1 cellular context compared by ENCODE assay signal in the genomic region with DNA sequence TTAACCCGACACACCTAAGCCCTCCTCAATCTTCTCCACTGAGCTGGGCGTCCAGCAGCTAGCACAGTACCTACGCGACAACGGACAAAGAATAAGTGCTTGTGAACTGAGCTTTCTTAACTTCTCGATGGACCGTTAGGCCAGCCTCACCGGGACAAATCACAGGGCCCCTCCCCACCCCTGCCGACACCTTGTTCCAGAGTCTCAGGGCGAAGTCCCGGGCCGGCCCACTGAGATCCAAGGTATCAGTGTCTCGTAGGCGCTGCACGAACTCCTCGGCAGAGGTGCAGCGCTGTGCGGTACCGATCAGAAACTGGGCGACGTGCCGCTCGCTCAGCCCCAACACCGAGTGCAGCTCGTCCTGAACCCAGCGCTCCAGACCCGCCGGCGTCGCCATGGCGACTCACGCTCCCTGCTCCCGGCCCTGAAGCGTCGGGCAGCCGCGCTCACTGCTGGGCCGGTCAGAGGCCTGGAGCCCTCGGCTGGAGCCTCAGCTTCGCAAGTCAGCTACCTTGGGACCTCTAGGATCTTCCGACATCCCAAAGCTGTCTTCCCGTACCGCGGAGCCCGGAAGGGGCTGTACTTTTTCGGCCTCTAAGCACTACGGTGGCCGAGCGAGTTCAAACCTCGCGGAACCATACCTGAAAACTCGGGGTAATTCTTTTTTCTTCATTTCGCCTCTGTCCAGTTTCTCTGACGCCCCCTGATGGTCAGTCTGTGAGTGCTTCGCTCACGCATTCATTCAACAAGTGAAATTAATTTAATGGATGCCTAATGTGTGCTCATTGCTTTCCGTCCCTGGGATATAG.
TF ChIP-seq lines count a peak whose summit lies in the region.

A gene (minus strand): TSS at position 562 of the 809 bp plus-strand sequence. CDS start 165 bp downstream, at position 397.

TF ChIP-seq in K562, 482 proteins besides CTCF, POLR2A, EP300 and RAD21 (continued from another document and continues in another):
- TF ChIP-seq RBBP5 (IDR thresholded peaks at IDR 0.05; ENCODE audit: borderline replicate concordance, insufficient read depth, low read length, poor library complexity, severe bottlenecking) (peak; percentile 100), ATF1 (CRISPR knock-in tag; IDR thresholded peaks at IDR 0.05) (no peak), ATF1 (tag; IDR thresholded peaks at IDR 0.05) (peak; percentile 67), FOXP1 (CRISPR knock-in tag; IDR thresholded peaks at IDR 0.05) (peak; percentile 90), TRIM28 (IDR thresholded peaks at IDR 0.05) (peak; percentile 35; the same call in 1 of the 2 replicates), CBX8 (IDR thresholded peaks at IDR 0.05; ENCODE audit: borderline replicate concordance, extremely low read depth, low read depth, low read length, poor library complexity, severe bottlenecking) (no peak), ZNF354B (CRISPR knock-in tag; IDR thresholded peaks at IDR 0.05) (no peak), KDM5B (IDR thresholded peaks at IDR 0.05; ENCODE audit: insufficient replicate concordance, low read depth, low read length) (no peak), ZNF583 (CRISPR knock-in tag; IDR thresholded peaks at IDR 0.05) (0 out of 2 replicates have a peak, but pooled peaks have one; percentile 21), PTTG1 (tag; IDR thresholded peaks at IDR 0.05; ENCODE audit: low read depth) (no peak), ZNF77 (CRISPR knock-in tag; IDR thresholded peaks at IDR 0.05) (no peak), HLTF (IDR thresholded peaks at IDR 0.05) (no peak), ZNF239 (CRISPR knock-in tag; IDR thresholded peaks at IDR 0.05) (no peak), TAF9B (IDR thresholded peaks at IDR 0.05; ENCODE audit: partially characterized antibody) (no peak), ZNF311 (CRISPR knock-in tag; IDR thresholded peaks at IDR 0.05) (no peak), ZNF561 (CRISPR knock-in tag; conservative IDR thresholded peaks at IDR 0.05) (no peak), ZNF316 (IDR thresholded peaks at IDR 0.05) (no peak), DIDO1 (tag; IDR thresholded peaks at IDR 0.05; ENCODE audit: low read depth) (peak; percentile 60; the same call in 1 of the 2 replicates), TOE1 (IDR thresholded peaks at IDR 0.05; ENCODE audit: borderline replicate concordance) (peak; percentile 90), TOE1 (CRISPR knock-in tag; IDR thresholded peaks at IDR 0.05; ENCODE audit: borderline replicate concordance, low read depth) (no peak; the same call in 1 of the 2 replicates), ZNF75A (CRISPR knock-in tag; IDR thresholded peaks at IDR 0.05) (no peak), TAF1 (IDR thresholded peaks at IDR 0.05; ENCODE audit: control insufficient read depth, extremely low read depth, insufficient read depth, low read length, severe bottlenecking) (peak; percentile 60), KLF10 (CRISPR knock-in tag; IDR thresholded peaks at IDR 0.05) (no peak), SETDB1 (IDR thresholded peaks at IDR 0.05; ENCODE audit: low read length) (no peak), FOXK2 (conservative IDR thresholded peaks at IDR 0.05 in 1 of 2, IDR thresholded peaks at IDR 0.05 in 1 of 2; ENCODE audit: low read depth in 2 of 2) (peak; percentile 21 to 66; a peak in 2 of 4 replicates), ZNF3 (CRISPR knock-in tag; IDR thresholded peaks at IDR 0.05) (peak; percentile 99)
- TF ChIP-seq, protein P1, sequence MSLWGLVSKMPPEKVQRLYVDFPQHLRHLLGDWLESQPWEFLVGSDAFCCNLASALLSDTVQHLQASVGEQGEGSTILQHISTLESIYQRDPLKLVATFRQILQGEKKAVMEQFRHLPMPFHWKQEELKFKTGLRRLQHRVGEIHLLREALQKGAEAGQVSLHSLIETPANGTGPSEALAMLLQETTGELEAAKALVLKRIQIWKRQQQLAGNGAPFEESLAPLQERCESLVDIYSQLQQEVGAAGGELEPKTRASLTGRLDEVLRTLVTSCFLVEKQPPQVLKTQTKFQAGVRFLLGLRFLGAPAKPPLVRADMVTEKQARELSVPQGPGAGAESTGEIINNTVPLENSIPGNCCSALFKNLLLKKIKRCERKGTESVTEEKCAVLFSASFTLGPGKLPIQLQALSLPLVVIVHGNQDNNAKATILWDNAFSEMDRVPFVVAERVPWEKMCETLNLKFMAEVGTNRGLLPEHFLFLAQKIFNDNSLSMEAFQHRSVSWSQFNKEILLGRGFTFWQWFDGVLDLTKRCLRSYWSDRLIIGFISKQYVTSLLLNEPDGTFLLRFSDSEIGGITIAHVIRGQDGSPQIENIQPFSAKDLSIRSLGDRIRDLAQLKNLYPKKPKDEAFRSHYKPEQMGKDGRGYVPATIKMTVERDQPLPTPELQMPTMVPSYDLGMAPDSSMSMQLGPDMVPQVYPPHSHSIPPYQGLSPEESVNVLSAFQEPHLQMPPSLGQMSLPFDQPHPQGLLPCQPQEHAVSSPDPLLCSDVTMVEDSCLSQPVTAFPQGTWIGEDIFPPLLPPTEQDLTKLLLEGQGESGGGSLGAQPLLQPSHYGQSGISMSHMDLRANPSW (CRISPR knock-in tag; IDR thresholded peaks at IDR 0.05), result peak; percentile 75
- TF ChIP-seq, protein P2, sequence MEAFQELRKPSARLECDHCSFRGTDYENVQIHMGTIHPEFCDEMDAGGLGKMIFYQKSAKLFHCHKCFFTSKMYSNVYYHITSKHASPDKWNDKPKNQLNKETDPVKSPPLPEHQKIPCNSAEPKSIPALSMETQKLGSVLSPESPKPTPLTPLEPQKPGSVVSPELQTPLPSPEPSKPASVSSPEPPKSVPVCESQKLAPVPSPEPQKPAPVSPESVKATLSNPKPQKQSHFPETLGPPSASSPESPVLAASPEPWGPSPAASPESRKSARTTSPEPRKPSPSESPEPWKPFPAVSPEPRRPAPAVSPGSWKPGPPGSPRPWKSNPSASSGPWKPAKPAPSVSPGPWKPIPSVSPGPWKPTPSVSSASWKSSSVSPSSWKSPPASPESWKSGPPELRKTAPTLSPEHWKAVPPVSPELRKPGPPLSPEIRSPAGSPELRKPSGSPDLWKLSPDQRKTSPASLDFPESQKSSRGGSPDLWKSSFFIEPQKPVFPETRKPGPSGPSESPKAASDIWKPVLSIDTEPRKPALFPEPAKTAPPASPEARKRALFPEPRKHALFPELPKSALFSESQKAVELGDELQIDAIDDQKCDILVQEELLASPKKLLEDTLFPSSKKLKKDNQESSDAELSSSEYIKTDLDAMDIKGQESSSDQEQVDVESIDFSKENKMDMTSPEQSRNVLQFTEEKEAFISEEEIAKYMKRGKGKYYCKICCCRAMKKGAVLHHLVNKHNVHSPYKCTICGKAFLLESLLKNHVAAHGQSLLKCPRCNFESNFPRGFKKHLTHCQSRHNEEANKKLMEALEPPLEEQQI (IDR thresholded peaks at IDR 0.05), result no peak
- TF ChIP-seq, protein P3, sequence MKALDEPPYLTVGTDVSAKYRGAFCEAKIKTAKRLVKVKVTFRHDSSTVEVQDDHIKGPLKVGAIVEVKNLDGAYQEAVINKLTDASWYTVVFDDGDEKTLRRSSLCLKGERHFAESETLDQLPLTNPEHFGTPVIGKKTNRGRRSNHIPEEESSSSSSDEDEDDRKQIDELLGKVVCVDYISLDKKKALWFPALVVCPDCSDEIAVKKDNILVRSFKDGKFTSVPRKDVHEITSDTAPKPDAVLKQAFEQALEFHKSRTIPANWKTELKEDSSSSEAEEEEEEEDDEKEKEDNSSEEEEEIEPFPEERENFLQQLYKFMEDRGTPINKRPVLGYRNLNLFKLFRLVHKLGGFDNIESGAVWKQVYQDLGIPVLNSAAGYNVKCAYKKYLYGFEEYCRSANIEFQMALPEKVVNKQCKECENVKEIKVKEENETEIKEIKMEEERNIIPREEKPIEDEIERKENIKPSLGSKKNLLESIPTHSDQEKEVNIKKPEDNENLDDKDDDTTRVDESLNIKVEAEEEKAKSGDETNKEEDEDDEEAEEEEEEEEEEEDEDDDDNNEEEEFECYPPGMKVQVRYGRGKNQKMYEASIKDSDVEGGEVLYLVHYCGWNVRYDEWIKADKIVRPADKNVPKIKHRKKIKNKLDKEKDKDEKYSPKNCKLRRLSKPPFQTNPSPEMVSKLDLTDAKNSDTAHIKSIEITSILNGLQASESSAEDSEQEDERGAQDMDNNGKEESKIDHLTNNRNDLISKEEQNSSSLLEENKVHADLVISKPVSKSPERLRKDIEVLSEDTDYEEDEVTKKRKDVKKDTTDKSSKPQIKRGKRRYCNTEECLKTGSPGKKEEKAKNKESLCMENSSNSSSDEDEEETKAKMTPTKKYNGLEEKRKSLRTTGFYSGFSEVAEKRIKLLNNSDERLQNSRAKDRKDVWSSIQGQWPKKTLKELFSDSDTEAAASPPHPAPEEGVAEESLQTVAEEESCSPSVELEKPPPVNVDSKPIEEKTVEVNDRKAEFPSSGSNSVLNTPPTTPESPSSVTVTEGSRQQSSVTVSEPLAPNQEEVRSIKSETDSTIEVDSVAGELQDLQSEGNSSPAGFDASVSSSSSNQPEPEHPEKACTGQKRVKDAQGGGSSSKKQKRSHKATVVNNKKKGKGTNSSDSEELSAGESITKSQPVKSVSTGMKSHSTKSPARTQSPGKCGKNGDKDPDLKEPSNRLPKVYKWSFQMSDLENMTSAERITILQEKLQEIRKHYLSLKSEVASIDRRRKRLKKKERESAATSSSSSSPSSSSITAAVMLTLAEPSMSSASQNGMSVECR (CRISPR knock-in tag; IDR thresholded peaks at IDR 0.05), result peak; percentile 99
- TF ChIP-seq, protein P4, sequence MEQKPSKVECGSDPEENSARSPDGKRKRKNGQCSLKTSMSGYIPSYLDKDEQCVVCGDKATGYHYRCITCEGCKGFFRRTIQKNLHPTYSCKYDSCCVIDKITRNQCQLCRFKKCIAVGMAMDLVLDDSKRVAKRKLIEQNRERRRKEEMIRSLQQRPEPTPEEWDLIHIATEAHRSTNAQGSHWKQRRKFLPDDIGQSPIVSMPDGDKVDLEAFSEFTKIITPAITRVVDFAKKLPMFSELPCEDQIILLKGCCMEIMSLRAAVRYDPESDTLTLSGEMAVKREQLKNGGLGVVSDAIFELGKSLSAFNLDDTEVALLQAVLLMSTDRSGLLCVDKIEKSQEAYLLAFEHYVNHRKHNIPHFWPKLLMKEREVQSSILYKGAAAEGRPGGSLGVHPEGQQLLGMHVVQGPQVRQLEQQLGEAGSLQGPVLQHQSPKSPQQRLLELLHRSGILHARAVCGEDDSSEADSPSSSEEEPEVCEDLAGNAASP (IDR thresholded peaks at IDR 0.05), result no peak
- TF ChIP-seq, protein P5, sequence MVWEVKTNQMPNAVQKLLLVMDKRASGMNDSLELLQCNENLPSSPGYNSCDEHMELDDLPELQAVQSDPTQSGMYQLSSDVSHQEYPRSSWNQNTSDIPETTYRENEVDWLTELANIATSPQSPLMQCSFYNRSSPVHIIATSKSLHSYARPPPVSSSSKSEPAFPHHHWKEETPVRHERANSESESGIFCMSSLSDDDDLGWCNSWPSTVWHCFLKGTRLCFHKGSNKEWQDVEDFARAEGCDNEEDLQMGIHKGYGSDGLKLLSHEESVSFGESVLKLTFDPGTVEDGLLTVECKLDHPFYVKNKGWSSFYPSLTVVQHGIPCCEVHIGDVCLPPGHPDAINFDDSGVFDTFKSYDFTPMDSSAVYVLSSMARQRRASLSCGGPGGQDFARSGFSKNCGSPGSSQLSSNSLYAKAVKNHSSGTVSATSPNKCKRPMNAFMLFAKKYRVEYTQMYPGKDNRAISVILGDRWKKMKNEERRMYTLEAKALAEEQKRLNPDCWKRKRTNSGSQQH (CRISPR knock-in tag; IDR thresholded peaks at IDR 0.05), result no peak
